8 cellular contexts compared by ENCODE assay signal in the genomic region with DNA sequence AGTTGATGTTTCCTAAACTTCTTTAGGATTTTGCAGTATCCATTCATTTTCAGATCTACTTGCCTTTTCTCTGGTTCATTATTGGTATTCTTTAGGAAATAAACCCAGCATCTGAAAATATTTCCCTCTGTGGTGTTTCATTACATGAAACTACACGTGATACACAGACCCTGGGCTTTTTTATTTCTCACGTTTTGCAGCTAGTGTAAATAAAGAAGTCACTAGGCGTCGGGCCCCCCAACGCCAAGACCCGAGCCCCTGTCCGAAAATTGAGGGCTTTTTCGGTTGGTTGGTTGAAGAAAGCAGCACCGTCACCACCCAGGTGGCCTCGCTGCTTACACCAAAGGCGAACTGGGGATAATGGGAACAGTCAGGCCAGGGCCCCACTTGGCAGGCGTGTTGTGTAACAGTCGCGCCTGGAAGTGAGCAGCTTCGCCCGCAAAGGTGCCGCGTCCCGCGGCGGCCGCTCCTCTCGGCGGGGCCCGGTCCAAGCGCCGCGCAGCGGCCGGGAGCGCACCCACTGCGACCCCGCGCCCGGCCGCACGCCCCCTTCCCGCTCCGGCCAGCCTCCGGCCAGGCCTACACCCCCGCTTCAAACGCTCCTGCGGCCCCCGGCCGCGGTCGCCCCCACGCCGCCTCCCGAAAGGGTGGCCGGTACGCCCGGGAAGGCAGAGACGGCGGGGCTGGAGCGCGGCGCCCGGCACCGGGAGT. TPM values are rescaled to one million over a fixed set of nuclear protein-coding genes. Genes with fewer than 3 reads are reported as not detected.
DNase-seq lines count a peak whose midpoint lies in the region; ATAC-seq and TF ChIP-seq lines count a peak whose summit lies in the region.

No MANE protein-coding gene starts in this region.

- ATAC-seq in left lung, result peak; percentile 14
- no peak for ATAC-seq in HG03095 (IDR thresholded peaks at IDR 0.05; ENCODE audit: unreplicated experiment)

- H3K4me3 ChIP-seq in GM12864 (ENCODE audit: low read depth, low read length) (peak overlapping the region; percentile 99), NB4 (ENCODE audit: low read depth, low read length) (peak overlapping the region; percentile 63), left lung (peak overlapping the region; percentile 61 to 62)

- peak overlapping the region; percentile 87 for H3K27ac Mint-ChIP-seq in dendritic cell treated with granulocyte-macrophage colony-stimulating factor and Interleukin-4, amounts not matched to agents 40 ng/mL and 50 ng/mL, for 4 days

- H3K27me3 ChIP-seq in left lung, result no peaks in the 10 kb centered on the region

- peaks cover 6% of the 10 kb centered on the region for H3K36me3 Mint-ChIP-seq in dendritic cell treated with granulocyte-macrophage colony-stimulating factor and Interleukin-4, amounts not matched to agents 40 ng/mL and 50 ng/mL, for 4 days (ENCODE audit: low read depth)

- no peaks in the 10 kb centered on the region for H3K27me3 Mint-ChIP-seq in dendritic cell treated with granulocyte-macrophage colony-stimulating factor and Interleukin-4, amounts not matched to agents 40 ng/mL and 50 ng/mL, for 4 days

- H3K4me3 Mint-ChIP-seq in dendritic cell treated with granulocyte-macrophage colony-stimulating factor and Interleukin-4, amounts not matched to agents 40 ng/mL and 50 ng/mL, for 4 days, result peak overlapping the region; percentile 79

- no peaks in the 10 kb centered on the region for H3K9me3 Mint-ChIP-seq in dendritic cell treated with granulocyte-macrophage colony-stimulating factor and Interleukin-4, amounts not matched to agents 40 ng/mL and 50 ng/mL, for 4 days

- TF ChIP-seq POLR2A in NB4 (IDR thresholded peaks at IDR 0.05; ENCODE audit: extremely low read depth, insufficient read length), result no peak

- TF ChIP-seq CTCF in GM12864 (IDR thresholded peaks at IDR 0.05; ENCODE audit: low read depth, low read length, missing control alignments), result no peak
- TF ChIP-seq CTCF in NB4 (IDR thresholded peaks at IDR 0.05; ENCODE audit: low read depth, low read length), result no peak
- TF ChIP-seq CTCF in left lung (IDR thresholded peaks at IDR 0.05), result no peak

- H3K9me3 ChIP-seq in left lung, result no peaks in the 10 kb centered on the region

- peaks cover 29% of the 10 kb centered on the region for H3K4me1 Mint-ChIP-seq in dendritic cell treated with granulocyte-macrophage colony-stimulating factor and Interleukin-4, amounts not matched to agents 40 ng/mL and 50 ng/mL, for 4 days (ENCODE audit: low read depth)

- H3K36me3 ChIP-seq in left lung, result no peaks in the 10 kb centered on the region

- DNase-seq in GM12864 (ENCODE audit: low read depth), result no peak
- DNase-seq in NB4 (ENCODE audit: low read depth), result peak; percentile 69
- DNase-seq in activated CD4-positive, alpha-beta T cell treated with anti-CD3 and anti-CD28 coated beads, Interleukin-2, amount 50 U/mL, for 1 hour, result peak; percentile 49
- peak; percentile 51 to 90 for DNase-seq in left lung
- DNase-seq in stimulated activated CD4-positive, alpha-beta T cell treated with anti-CD3 and anti-CD28 coated beads, Interleukin-1b, Interleukin-23, amount 100 ng/mL, for 48 hours, result peak; percentile 44
- no peak for DNase-seq in foreskin melanocyte

- peak overlapping the region; percentile 97 to 99 for H3K27ac ChIP-seq in left lung

- intact Hi-C loops in dendritic cell treated with granulocyte-macrophage colony-stimulating factor and Interleukin-4, amounts not matched to agents 40 ng/mL and 50 ng/mL, for 4 days (cut with micrococcal nuclease), result loop anchor here (2.0 to 5.0 kb wide), 5 partner anchors 51 to 204 kb away; a partner anchor contains a TSS
- intact Hi-C loops in left lung (cut with DNase I), result loop anchor here in 1 of 2 donors (10.0 kb wide), 1 partner anchor 187 kb away; no protein-coding TSS in a partner anchor

- peaks cover 5 to 41% of the 10 kb centered on the region in 2 donors for H3K4me1 ChIP-seq in left lung

RNA-seq across cellular contexts. Expression of a gene that starts 1.2 kb away (rescaled TPM):
- total RNA-seq in left lung, result 10 to 100 TPM; 31.7 to 45.6 TPM

RNA-seq across cellular contexts. Expression of a gene that starts 50.2 kb away (rescaled TPM):
- 10 to 100 TPM; 33.4 to 35.9 TPM for total RNA-seq in left lung

Comparison
In these comparisons a context has a peak if more than half of its experiments do, and no peak if none do; other contexts are left out.
1. DNase-seq: peak in NB4 (single experiment), activated CD4-positive, alpha-beta T cell treated with anti-CD3 and anti-CD28 coated beads, Interleukin-2, amount 50 U/mL, for 1 hour (single experiment), left lung (2 of 2) and stimulated activated CD4-positive, alpha-beta T cell treated with anti-CD3 and anti-CD28 coated beads, Interleukin-1b, Interleukin-23, amount 100 ng/mL, for 48 hours (single experiment); none in GM12864 (single experiment) and foreskin melanocyte (single experiment).
2. Peak in every context shown above with its lines, with median percentiles within 50 percentile points of each other: H3K4me3 ChIP-seq.